1 cellular context compared by ENCODE assay signal in the genomic region with DNA sequence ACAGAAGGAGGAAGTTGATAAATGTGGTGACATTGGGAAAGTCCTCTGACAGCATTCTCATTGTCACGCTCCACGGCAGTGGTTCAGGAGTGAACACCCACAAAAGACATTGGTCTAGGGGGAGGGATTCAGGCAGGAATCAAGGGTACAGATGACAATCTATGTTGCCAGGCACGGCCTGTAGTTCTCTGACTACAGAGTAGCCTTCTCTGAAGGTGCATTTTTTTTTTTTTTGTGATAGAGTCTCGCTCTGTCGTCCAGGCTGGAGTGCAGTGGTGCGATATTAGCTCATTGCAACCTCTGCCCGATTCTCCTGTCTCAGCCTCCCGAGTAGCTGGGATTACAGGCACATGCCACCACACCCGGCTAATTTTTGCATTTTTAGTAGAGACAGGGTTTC.
TF ChIP-seq lines count a peak whose summit lies in the region.

No MANE protein-coding gene starts in this region.

TF ChIP-seq in K562, 482 proteins besides CTCF, POLR2A, EP300 and RAD21 (continued from another document and continues in another):
- TF ChIP-seq, protein P1, sequence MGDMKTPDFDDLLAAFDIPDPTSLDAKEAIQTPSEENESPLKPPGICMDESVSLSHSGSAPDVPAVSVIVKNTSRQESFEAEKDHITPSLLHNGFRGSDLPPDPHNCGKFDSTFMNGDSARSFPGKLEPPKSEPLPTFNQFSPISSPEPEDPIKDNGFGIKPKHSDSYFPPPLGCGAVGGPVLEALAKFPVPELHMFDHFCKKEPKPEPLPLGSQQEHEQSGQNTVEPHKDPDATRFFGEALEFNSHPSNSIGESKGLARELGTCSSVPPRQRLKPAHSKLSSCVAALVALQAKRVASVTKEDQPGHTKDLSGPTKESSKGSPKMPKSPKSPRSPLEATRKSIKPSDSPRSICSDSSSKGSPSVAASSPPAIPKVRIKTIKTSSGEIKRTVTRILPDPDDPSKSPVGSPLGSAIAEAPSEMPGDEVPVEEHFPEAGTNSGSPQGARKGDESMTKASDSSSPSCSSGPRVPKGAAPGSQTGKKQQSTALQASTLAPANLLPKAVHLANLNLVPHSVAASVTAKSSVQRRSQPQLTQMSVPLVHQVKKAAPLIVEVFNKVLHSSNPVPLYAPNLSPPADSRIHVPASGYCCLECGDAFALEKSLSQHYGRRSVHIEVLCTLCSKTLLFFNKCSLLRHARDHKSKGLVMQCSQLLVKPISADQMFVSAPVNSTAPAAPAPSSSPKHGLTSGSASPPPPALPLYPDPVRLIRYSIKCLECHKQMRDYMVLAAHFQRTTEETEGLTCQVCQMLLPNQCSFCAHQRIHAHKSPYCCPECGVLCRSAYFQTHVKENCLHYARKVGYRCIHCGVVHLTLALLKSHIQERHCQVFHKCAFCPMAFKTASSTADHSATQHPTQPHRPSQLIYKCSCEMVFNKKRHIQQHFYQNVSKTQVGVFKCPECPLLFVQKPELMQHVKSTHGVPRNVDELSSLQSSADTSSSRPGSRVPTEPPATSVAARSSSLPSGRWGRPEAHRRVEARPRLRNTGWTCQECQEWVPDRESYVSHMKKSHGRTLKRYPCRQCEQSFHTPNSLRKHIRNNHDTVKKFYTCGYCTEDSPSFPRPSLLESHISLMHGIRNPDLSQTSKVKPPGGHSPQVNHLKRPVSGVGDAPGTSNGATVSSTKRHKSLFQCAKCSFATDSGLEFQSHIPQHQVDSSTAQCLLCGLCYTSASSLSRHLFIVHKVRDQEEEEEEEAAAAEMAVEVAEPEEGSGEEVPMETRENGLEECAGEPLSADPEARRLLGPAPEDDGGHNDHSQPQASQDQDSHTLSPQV (IDR thresholded peaks at IDR 0.05): peak; percentile 73
- TF ChIP-seq MCM5 (IDR thresholded peaks at IDR 0.05; ENCODE audit: low read depth) (no peak), SMARCA5 (IDR thresholded peaks at IDR 0.05) (no peak; the same call in 1 of the 2 replicates), KLF1 (tag; IDR thresholded peaks at IDR 0.05) (no peak), KLF6 (CRISPR knock-in tag; IDR thresholded peaks at IDR 0.05; ENCODE audit: borderline replicate concordance) (no peak), GTF2E2 (tag; IDR thresholded peaks at IDR 0.05) (no peak), RBM22 (IDR thresholded peaks at IDR 0.05; ENCODE audit: low read depth, low read length, poor library complexity, severe bottlenecking) (no peak), ZNF133 (CRISPR knock-in tag; IDR thresholded peaks at IDR 0.05) (no peak), JUND (IDR thresholded peaks at IDR 0.05; ENCODE audit: borderline replicate concordance, low read depth, low read length) (peak; percentile 69), JUND (tag; IDR thresholded peaks at IDR 0.05; ENCODE audit: borderline replicate concordance, low read depth, low read length) (peak; percentile 65; the same call in 1 of the 3 replicates), ZNF212 (CRISPR knock-in tag; IDR thresholded peaks at IDR 0.05) (no peak), ZNF431 (CRISPR knock-in tag; IDR thresholded peaks at IDR 0.05) (no peak), CBX1 (IDR thresholded peaks at IDR 0.05; ENCODE audit: low read depth) (no peak), FOSL1 (tag; conservative IDR thresholded peaks at IDR 0.05) (0 out of 2 replicates have a peak, but pooled peaks have one; percentile 47), XRCC5 (IDR thresholded peaks at IDR 0.05; ENCODE audit: low read depth, low read length) (no peak), CREM (IDR thresholded peaks at IDR 0.05; ENCODE audit: low read depth) (peak; percentile 37; the same call in 1 of the 2 replicates), ZSCAN32 (CRISPR knock-in tag; IDR thresholded peaks at IDR 0.05) (no peak), LARP7 (IDR thresholded peaks at IDR 0.05) (no peak), NFE2 (IDR thresholded peaks at IDR 0.05; ENCODE audit: low read depth) (0 out of 2 replicates have a peak, but pooled peaks have one; percentile 46), CHD4 (IDR thresholded peaks at IDR 0.05; ENCODE audit: insufficient read depth, insufficient replicate concordance, low read depth, low read length, poor library complexity, severe bottlenecking) (no peak), CEBPG (CRISPR knock-in tag; IDR thresholded peaks at IDR 0.05) (peak; percentile 25; the same call in 1 of the 2 replicates), CEBPG (tag; conservative IDR thresholded peaks at IDR 0.05 in 1 of 2, IDR thresholded peaks at IDR 0.05 in 1 of 2) (no peak), ESRRB (CRISPR knock-in tag; IDR thresholded peaks at IDR 0.05; ENCODE audit: borderline replicate concordance) (no peak), SUPT5H (IDR thresholded peaks at IDR 0.05) (no peak; the same call in 1 of the 2 replicates), TRIM28 (IDR thresholded peaks at IDR 0.05) (no peak; the same call in 1 of the 2 replicates), BCOR (IDR thresholded peaks at IDR 0.05) (0 out of 2 replicates have a peak, but pooled peaks have one; percentile 43), RBM25 (IDR thresholded peaks at IDR 0.05; ENCODE audit: low read depth, low read length, severe bottlenecking) (no peak), ARNT (IDR thresholded peaks at IDR 0.05) (peak in 1 of 2 experiments; percentile 58; a peak in 1 of 4 replicates), HLTF (IDR thresholded peaks at IDR 0.05) (no peak)
- TF ChIP-seq, protein P2, sequence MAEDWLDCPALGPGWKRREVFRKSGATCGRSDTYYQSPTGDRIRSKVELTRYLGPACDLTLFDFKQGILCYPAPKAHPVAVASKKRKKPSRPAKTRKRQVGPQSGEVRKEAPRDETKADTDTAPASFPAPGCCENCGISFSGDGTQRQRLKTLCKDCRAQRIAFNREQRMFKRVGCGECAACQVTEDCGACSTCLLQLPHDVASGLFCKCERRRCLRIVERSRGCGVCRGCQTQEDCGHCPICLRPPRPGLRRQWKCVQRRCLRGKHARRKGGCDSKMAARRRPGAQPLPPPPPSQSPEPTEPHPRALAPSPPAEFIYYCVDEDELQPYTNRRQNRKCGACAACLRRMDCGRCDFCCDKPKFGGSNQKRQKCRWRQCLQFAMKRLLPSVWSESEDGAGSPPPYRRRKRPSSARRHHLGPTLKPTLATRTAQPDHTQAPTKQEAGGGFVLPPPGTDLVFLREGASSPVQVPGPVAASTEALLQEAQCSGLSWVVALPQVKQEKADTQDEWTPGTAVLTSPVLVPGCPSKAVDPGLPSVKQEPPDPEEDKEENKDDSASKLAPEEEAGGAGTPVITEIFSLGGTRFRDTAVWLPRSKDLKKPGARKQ (CRISPR knock-in tag; IDR thresholded peaks at IDR 0.05): no peak
- TF ChIP-seq, protein P3, sequence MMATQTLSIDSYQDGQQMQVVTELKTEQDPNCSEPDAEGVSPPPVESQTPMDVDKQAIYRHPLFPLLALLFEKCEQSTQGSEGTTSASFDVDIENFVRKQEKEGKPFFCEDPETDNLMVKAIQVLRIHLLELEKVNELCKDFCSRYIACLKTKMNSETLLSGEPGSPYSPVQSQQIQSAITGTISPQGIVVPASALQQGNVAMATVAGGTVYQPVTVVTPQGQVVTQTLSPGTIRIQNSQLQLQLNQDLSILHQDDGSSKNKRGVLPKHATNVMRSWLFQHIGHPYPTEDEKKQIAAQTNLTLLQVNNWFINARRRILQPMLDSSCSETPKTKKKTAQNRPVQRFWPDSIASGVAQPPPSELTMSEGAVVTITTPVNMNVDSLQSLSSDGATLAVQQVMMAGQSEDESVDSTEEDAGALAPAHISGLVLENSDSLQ (IDR thresholded peaks at IDR 0.05): peak; percentile 82
- TF ChIP-seq, protein P4, sequence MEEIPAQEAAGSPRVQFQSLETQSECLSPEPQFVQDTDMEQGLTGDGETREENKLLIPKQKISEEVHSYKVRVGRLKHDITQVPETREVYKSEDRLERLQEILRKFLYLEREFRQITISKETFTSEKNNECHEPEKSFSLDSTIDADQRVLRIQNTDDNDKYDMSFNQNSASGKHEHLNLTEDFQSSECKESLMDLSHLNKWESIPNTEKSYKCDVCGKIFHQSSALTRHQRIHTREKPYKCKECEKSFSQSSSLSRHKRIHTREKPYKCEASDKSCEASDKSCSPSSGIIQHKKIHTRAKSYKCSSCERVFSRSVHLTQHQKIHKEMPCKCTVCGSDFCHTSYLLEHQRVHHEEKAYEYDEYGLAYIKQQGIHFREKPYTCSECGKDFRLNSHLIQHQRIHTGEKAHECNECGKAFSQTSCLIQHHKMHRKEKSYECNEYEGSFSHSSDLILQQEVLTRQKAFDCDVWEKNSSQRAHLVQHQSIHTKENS (CRISPR knock-in tag; IDR thresholded peaks at IDR 0.05): no peak
- TF ChIP-seq, protein P5, sequence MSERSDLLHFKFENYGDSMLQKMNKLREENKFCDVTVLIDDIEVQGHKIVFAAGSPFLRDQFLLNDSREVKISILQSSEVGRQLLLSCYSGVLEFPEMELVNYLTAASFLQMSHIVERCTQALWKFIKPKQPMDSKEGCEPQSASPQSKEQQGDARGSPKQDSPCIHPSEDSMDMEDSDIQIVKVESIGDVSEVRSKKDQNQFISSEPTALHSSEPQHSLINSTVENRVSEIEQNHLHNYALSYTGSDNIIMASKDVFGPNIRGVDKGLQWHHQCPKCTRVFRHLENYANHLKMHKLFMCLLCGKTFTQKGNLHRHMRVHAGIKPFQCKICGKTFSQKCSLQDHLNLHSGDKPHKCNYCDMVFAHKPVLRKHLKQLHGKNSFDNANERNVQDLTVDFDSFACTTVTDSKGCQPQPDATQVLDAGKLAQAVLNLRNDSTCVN (CRISPR knock-in tag; IDR thresholded peaks at IDR 0.05): no peak
- TF ChIP-seq, protein P6, sequence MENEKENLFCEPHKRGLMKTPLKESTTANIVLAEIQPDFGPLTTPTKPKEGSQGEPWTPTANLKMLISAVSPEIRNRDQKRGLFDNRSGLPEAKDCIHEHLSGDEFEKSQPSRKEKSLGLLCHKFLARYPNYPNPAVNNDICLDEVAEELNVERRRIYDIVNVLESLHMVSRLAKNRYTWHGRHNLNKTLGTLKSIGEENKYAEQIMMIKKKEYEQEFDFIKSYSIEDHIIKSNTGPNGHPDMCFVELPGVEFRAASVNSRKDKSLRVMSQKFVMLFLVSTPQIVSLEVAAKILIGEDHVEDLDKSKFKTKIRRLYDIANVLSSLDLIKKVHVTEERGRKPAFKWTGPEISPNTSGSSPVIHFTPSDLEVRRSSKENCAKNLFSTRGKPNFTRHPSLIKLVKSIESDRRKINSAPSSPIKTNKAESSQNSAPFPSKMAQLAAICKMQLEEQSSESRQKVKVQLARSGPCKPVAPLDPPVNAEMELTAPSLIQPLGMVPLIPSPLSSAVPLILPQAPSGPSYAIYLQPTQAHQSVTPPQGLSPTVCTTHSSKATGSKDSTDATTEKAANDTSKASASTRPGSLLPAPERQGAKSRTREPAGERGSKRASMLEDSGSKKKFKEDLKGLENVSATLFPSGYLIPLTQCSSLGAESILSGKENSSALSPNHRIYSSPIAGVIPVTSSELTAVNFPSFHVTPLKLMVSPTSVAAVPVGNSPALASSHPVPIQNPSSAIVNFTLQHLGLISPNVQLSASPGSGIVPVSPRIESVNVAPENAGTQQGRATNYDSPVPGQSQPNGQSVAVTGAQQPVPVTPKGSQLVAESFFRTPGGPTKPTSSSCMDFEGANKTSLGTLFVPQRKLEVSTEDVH (IDR thresholded peaks at IDR 0.05; ENCODE audit: low read depth, partially characterized antibody): no peak
- TF ChIP-seq, protein P7, sequence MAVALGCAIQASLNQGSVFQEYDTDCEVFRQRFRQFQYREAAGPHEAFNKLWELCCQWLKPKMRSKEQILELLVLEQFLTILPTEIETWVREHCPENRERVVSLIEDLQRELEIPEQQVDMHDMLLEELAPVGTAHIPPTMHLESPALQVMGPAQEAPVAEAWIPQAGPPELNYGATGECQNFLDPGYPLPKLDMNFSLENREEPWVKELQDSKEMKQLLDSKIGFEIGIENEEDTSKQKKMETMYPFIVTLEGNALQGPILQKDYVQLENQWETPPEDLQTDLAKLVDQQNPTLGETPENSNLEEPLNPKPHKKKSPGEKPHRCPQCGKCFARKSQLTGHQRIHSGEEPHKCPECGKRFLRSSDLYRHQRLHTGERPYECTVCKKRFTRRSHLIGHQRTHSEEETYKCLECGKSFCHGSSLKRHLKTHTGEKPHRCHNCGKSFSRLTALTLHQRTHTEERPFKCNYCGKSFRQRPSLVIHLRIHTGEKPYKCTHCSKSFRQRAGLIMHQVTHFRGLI (CRISPR knock-in tag; IDR thresholded peaks at IDR 0.05): no peak
- TF ChIP-seq, protein P8, sequence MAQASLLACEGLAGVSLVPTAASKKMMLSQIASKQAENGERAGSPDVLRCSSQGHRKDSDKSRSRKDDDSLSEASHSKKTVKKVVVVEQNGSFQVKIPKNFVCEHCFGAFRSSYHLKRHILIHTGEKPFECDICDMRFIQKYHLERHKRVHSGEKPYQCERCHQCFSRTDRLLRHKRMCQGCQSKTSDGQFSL (CRISPR knock-in tag; IDR thresholded peaks at IDR 0.05): no peak
- TF ChIP-seq, protein P8 (tag; IDR thresholded peaks at IDR 0.05): no peak
- TF ChIP-seq, protein P9, sequence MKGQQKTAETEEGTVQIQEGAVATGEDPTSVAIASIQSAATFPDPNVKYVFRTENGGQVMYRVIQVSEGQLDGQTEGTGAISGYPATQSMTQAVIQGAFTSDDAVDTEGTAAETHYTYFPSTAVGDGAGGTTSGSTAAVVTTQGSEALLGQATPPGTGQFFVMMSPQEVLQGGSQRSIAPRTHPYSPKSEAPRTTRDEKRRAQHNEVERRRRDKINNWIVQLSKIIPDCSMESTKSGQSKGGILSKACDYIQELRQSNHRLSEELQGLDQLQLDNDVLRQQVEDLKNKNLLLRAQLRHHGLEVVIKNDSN (CRISPR knock-in tag; IDR thresholded peaks at IDR 0.05): no peak
- TF ChIP-seq, protein P10, sequence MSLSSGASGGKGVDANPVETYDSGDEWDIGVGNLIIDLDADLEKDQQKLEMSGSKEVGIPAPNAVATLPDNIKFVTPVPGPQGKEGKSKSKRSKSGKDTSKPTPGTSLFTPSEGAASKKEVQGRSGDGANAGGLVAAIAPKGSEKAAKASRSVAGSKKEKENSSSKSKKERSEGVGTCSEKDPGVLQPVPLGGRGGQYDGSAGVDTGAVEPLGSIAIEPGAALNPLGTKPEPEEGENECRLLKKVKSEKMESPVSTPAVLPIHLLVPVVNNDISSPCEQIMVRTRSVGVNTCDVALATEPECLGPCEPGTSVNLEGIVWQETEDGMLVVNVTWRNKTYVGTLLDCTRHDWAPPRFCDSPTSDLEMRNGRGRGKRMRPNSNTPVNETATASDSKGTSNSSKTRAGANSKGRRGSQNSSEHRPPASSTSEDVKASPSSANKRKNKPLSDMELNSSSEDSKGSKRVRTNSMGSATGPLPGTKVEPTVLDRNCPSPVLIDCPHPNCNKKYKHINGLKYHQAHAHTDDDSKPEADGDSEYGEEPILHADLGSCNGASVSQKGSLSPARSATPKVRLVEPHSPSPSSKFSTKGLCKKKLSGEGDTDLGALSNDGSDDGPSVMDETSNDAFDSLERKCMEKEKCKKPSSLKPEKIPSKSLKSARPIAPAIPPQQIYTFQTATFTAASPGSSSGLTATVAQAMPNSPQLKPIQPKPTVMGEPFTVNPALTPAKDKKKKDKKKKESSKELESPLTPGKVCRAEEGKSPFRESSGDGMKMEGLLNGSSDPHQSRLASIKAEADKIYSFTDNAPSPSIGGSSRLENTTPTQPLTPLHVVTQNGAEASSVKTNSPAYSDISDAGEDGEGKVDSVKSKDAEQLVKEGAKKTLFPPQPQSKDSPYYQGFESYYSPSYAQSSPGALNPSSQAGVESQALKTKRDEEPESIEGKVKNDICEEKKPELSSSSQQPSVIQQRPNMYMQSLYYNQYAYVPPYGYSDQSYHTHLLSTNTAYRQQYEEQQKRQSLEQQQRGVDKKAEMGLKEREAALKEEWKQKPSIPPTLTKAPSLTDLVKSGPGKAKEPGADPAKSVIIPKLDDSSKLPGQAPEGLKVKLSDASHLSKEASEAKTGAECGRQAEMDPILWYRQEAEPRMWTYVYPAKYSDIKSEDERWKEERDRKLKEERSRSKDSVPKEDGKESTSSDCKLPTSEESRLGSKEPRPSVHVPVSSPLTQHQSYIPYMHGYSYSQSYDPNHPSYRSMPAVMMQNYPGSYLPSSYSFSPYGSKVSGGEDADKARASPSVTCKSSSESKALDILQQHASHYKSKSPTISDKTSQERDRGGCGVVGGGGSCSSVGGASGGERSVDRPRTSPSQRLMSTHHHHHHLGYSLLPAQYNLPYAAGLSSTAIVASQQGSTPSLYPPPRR (CRISPR knock-in tag; IDR thresholded peaks at IDR 0.05; ENCODE audit: borderline replicate concordance): no peak
